In the genomic region with DNA sequence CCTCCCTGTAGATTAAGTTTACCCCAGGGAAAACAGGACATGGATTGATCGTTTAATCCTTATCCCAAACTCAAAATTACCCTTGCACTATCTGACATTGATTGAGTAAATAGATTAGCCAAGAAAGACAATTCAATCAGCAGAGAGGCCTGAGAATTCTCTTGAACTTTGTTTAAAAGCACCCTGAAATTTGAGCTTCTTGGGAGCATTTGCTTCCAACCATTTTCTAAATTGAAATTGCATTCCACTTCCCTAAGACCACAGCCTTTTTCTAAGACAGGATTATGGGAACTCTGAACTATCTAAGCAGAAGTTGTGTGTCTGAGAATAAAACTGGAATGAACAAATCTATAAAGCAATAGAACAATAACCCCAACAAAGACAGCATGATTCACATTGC, we compare ENCODE assay signal across 1 cellular context.
TF ChIP-seq lines count a peak whose summit lies in the region.

No MANE protein-coding gene starts in this region.

TF ChIP-seq in H1, 55 proteins besides CTCF, POLR2A, EP300 and RAD21:
- TF ChIP-seq KDM1A (IDR thresholded peaks at IDR 0.05; ENCODE audit: borderline replicate concordance, low read length): no peak
- no peak for TF ChIP-seq POU5F1 (IDR thresholded peaks at IDR 0.05; ENCODE audit: low read depth, low read length)
- TF ChIP-seq GTF2F1 (IDR thresholded peaks at IDR 0.05; ENCODE audit: borderline replicate concordance, low read depth, low read length): no peak
- TF ChIP-seq, protein P1, sequence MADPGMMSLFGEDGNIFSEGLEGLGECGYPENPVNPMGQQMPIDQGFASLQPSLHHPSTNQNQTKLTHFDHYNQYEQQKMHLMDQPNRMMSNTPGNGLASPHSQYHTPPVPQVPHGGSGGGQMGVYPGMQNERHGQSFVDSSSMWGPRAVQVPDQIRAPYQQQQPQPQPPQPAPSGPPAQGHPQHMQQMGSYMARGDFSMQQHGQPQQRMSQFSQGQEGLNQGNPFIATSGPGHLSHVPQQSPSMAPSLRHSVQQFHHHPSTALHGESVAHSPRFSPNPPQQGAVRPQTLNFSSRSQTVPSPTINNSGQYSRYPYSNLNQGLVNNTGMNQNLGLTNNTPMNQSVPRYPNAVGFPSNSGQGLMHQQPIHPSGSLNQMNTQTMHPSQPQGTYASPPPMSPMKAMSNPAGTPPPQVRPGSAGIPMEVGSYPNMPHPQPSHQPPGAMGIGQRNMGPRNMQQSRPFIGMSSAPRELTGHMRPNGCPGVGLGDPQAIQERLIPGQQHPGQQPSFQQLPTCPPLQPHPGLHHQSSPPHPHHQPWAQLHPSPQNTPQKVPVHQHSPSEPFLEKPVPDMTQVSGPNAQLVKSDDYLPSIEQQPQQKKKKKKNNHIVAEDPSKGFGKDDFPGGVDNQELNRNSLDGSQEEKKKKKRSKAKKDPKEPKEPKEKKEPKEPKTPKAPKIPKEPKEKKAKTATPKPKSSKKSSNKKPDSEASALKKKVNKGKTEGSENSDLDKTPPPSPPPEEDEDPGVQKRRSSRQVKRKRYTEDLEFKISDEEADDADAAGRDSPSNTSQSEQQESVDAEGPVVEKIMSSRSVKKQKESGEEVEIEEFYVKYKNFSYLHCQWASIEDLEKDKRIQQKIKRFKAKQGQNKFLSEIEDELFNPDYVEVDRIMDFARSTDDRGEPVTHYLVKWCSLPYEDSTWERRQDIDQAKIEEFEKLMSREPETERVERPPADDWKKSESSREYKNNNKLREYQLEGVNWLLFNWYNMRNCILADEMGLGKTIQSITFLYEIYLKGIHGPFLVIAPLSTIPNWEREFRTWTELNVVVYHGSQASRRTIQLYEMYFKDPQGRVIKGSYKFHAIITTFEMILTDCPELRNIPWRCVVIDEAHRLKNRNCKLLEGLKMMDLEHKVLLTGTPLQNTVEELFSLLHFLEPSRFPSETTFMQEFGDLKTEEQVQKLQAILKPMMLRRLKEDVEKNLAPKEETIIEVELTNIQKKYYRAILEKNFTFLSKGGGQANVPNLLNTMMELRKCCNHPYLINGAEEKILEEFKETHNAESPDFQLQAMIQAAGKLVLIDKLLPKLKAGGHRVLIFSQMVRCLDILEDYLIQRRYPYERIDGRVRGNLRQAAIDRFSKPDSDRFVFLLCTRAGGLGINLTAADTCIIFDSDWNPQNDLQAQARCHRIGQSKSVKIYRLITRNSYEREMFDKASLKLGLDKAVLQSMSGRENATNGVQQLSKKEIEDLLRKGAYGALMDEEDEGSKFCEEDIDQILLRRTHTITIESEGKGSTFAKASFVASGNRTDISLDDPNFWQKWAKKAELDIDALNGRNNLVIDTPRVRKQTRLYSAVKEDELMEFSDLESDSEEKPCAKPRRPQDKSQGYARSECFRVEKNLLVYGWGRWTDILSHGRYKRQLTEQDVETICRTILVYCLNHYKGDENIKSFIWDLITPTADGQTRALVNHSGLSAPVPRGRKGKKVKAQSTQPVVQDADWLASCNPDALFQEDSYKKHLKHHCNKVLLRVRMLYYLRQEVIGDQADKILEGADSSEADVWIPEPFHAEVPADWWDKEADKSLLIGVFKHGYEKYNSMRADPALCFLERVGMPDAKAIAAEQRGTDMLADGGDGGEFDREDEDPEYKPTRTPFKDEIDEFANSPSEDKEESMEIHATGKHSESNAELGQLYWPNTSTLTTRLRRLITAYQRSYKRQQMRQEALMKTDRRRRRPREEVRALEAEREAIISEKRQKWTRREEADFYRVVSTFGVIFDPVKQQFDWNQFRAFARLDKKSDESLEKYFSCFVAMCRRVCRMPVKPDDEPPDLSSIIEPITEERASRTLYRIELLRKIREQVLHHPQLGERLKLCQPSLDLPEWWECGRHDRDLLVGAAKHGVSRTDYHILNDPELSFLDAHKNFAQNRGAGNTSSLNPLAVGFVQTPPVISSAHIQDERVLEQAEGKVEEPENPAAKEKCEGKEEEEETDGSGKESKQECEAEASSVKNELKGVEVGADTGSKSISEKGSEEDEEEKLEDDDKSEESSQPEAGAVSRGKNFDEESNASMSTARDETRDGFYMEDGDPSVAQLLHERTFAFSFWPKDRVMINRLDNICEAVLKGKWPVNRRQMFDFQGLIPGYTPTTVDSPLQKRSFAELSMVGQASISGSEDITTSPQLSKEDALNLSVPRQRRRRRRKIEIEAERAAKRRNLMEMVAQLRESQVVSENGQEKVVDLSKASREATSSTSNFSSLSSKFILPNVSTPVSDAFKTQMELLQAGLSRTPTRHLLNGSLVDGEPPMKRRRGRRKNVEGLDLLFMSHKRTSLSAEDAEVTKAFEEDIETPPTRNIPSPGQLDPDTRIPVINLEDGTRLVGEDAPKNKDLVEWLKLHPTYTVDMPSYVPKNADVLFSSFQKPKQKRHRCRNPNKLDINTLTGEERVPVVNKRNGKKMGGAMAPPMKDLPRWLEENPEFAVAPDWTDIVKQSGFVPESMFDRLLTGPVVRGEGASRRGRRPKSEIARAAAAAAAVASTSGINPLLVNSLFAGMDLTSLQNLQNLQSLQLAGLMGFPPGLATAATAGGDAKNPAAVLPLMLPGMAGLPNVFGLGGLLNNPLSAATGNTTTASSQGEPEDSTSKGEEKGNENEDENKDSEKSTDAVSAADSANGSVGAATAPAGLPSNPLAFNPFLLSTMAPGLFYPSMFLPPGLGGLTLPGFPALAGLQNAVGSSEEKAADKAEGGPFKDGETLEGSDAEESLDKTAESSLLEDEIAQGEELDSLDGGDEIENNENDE (IDR thresholded peaks at IDR 0.05; ENCODE audit: insufficient replicate concordance, low read length): no peak
- TF ChIP-seq NRF1 (IDR thresholded peaks at IDR 0.05; ENCODE audit: low read depth, low read length): no peak
- TF ChIP-seq HDAC2 (IDR thresholded peaks at IDR 0.05; ENCODE audit: borderline replicate concordance in 1 of 2, low read depth in 2 of 2, low read length in 2 of 2): no peak
- no peak for TF ChIP-seq SIN3A (conservative IDR thresholded peaks at IDR 0.05 in 1 of 2, IDR thresholded peaks at IDR 0.05 in 1 of 2; ENCODE audit: low read depth in 1 of 2, low read length in 2 of 2)
- TF ChIP-seq RFX5 (IDR thresholded peaks at IDR 0.05; ENCODE audit: borderline replicate concordance, low read depth, low read length): no peak
TF ChIP-seq in H1: peak in this region for 0.
